ENCODE assay signal across 11 cellular contexts in genomic region chr3:150783920-150784746, GRCh38. TPM values are rescaled to one million over a fixed set of nuclear protein-coding genes. Genes with fewer than 3 reads are reported as not detected.
DNase-seq lines count a peak whose midpoint lies in the region; ATAC-seq lines count a peak whose summit lies in the region.
"Had no signal": no experiment of that assay in that cellular context is flagged by ENCODE, and none has a peak within 500 bp of the region (broad histone marks: within the 10 kb centered on the region; RNA-seq: fewer than 3 reads in every experiment).

No MANE protein-coding gene starts in this region.

- peaks cover 15% of the 10 kb centered on the region for H3K27me3 Mint-ChIP-seq in activated naive CD8-positive, alpha-beta T cell treated with anti-CD3 and anti-CD28 coated beads for 36 hours

- DNase-seq in activated naive CD8-positive, alpha-beta T cell treated with anti-CD3 and anti-CD28 coated beads for 36 hours = no peak
- DNase-seq in NCI-H146 (lab: John Stamatoyannopoulos, UW) (no peak), anterior cingulate cortex (lab: John Stamatoyannopoulos, UW) (no peak)
- no peak for DNase-seq in NK-92 treated with Interleukin-12 subunit alpha and Interleukin-12 subunit beta, amount 100 ng/mL, for 24 hours (lab: John Stamatoyannopoulos, UW)
- no peak for DNase-seq in activated CD8-positive, alpha-beta memory T cell treated with anti-CD3 and anti-CD28 coated beads for 24 hours
- DNase-seq: Caco-2, NCI-H1092 had no signal

- ATAC-seq in GM18511 (IDR thresholded peaks at IDR 0.05; ENCODE audit: unreplicated experiment) (peak; percentile 65), GM19455 (IDR thresholded peaks at IDR 0.05; ENCODE audit: unreplicated experiment) (peak; percentile 51), HG03045 (IDR thresholded peaks at IDR 0.05; ENCODE audit: unreplicated experiment) (peak; percentile 72)

- H3K4me3 Mint-ChIP-seq in activated naive CD8-positive, alpha-beta T cell treated with anti-CD3 and anti-CD28 coated beads for 36 hours = no peak overlapping the region
- H3K4me3 Mint-ChIP-seq: neural crest cell had no signal

- no peaks in the 10 kb centered on the region for H3K9me3 Mint-ChIP-seq in activated naive CD8-positive, alpha-beta T cell treated with anti-CD3 and anti-CD28 coated beads for 36 hours
- H3K9me3 Mint-ChIP-seq: neural crest cell had no signal

- no peaks in the 10 kb centered on the region for H3K36me3 Mint-ChIP-seq in activated naive CD8-positive, alpha-beta T cell treated with anti-CD3 and anti-CD28 coated beads for 36 hours

- peak overlapping the region; percentile 88 for H3K27ac Mint-ChIP-seq in activated naive CD8-positive, alpha-beta T cell treated with anti-CD3 and anti-CD28 coated beads for 36 hours

- peaks cover 31% of the 10 kb centered on the region for H3K4me1 Mint-ChIP-seq in activated naive CD8-positive, alpha-beta T cell treated with anti-CD3 and anti-CD28 coated beads for 36 hours

RNA-seq across cellular contexts. Expression of gene SIAH2, which starts 21.2 kb away (rescaled TPM):
- total RNA-seq in activated naive CD8-positive, alpha-beta T cell treated with anti-CD3 and anti-CD28 coated beads for 36 hours = 10 to 100 TPM; 89.1 to 94.4 TPM
